Comparison of ENCODE assay signal across 8 cellular contexts in the genomic region with DNA sequence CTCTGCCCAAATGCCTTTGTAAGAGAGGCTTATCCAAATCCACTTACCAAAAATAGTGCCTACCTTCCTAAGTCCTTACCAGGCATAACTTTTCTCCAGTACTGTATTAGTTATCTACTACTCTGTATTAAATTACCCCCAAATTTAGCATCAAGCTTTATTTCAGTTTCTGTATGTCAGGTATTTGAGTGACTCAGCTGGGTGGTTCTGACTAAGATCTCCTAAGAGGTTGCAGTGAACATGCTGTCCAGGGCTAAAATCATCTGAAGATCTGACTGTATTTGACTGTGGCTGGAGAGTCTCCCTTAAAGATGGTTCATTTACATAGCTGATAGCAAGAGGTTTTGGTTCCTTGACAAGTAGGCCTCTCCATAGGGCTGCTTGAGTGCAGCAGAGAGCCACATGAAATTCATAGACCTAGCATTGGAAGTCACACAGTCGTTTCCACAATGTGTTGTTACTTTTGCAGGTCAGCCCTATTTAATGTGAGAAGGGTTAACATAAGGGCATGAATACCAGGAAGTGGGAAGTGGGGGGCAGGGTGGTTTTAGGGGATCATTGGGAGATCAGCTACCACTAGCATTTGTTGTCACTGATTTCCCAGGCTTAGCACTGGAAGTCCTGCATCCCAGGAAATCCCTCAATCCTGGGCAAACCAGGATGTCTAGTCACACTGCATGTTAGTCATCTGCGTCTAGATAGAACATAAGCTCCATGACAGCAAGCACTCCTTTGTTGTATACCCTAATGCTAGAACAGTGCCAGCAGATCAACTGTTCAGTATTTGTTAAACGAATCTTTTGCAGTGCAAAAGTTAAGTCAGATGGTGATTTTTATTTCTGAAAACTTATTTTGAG.
DNase-seq lines count a peak whose midpoint lies in the region; ATAC-seq and TF ChIP-seq lines count a peak whose summit lies in the region.

No MANE protein-coding gene starts in this region.

- H3K9me3 Mint-ChIP-seq in activated naive CD8-positive, alpha-beta T cell treated with anti-CD3 and anti-CD28 coated beads, Interleukin-2, amount 50 U/mL, for 24 hours: no peaks in the 10 kb centered on the region
- H3K9me3 Mint-ChIP-seq in memory B cell: no peaks in the 10 kb centered on the region

- peak overlapping the region; percentile 98 for H3K4me3 Mint-ChIP-seq in activated naive CD8-positive, alpha-beta T cell treated with anti-CD3 and anti-CD28 coated beads, Interleukin-2, amount 50 U/mL, for 24 hours
- H3K4me3 Mint-ChIP-seq in memory B cell: peak overlapping the region; percentile 99

- no peak for TF ChIP-seq CTCF in GM06990 (IDR thresholded peaks at IDR 0.05; ENCODE audit: insufficient read depth, low read length, poor library complexity, severe bottlenecking)

- H3K27me3 ChIP-seq in GM06990 (replicated peaks; ENCODE audit: control insufficient read depth, insufficient read depth, low read length): no peaks in the 10 kb centered on the region

- peaks cover 36% of the 10 kb centered on the region for H3K36me3 Mint-ChIP-seq in activated naive CD8-positive, alpha-beta T cell treated with anti-CD3 and anti-CD28 coated beads, Interleukin-2, amount 50 U/mL, for 24 hours (ENCODE audit: low read depth)
- peaks cover 8% of the 10 kb centered on the region for H3K36me3 Mint-ChIP-seq in memory B cell

- peak; percentile 79 for ATAC-seq in GM21390 (IDR thresholded peaks at IDR 0.05; ENCODE audit: unreplicated experiment)
- peak; percentile 69 for ATAC-seq in HG03571 (IDR thresholded peaks at IDR 0.05; ENCODE audit: unreplicated experiment)
- ATAC-seq in activated naive CD8-positive, alpha-beta T cell treated with anti-CD3 and anti-CD28 coated beads, Interleukin-2, amount 50 U/mL, for 24 hours: peak; percentile 76
- ATAC-seq in memory B cell (ENCODE audit: low read depth): no peak

- H3K36me3 ChIP-seq in GM06990 (ENCODE audit: control insufficient read depth, insufficient read depth, low read length): peaks cover 6% of the 10 kb centered on the region

- H3K4me1 Mint-ChIP-seq in activated naive CD8-positive, alpha-beta T cell treated with anti-CD3 and anti-CD28 coated beads, Interleukin-2, amount 50 U/mL, for 24 hours: peaks cover 69% of the 10 kb centered on the region
- peaks cover 44% of the 10 kb centered on the region for H3K4me1 Mint-ChIP-seq in memory B cell

- H3K27me3 Mint-ChIP-seq in activated naive CD8-positive, alpha-beta T cell treated with anti-CD3 and anti-CD28 coated beads, Interleukin-2, amount 50 U/mL, for 24 hours: no peaks in the 10 kb centered on the region
- H3K27me3 Mint-ChIP-seq in memory B cell: no peaks in the 10 kb centered on the region

- peak; percentile 66 for DNase-seq in GM06990 (ENCODE audit: extremely low read depth, insufficient read length)
- DNase-seq in activated naive CD8-positive, alpha-beta T cell treated with anti-CD3 and anti-CD28 coated beads, Interleukin-2, amount 50 U/mL, for 24 hours: no peak
- DNase-seq in memory B cell (ENCODE audit: low spot score in 2 of 2): no peak
- DNase-seq in cortex of kidney (lab: John Stamatoyannopoulos, UW): no peak
- no peak for DNase-seq in GDM1 (lab: John Stamatoyannopoulos, UW)
- DNase-seq in epidermal melanocyte (ENCODE audit: insufficient read length, low spot score): no peak

- H3K27ac Mint-ChIP-seq in activated naive CD8-positive, alpha-beta T cell treated with anti-CD3 and anti-CD28 coated beads, Interleukin-2, amount 50 U/mL, for 24 hours: peak overlapping the region; percentile 97
- peak overlapping the region; percentile 97 for H3K27ac Mint-ChIP-seq in memory B cell

- peak overlapping the region; percentile 98 for H3K4me3 ChIP-seq in GM06990 (replicated peaks; ENCODE audit: low read depth, low read length)
